21 cellular contexts compared by ENCODE assay signal in genomic region chr18:48720655-48721025, GRCh38.
"Had no signal": no experiment of that assay in that cellular context is flagged by ENCODE, and none has a peak within 500 bp of the region (broad histone marks: within the 10 kb centered on the region; RNA-seq: fewer than 3 reads in every experiment).

No MANE protein-coding gene starts in this region.

- H3K9ac ChIP-seq: neural progenitor cell had no signal

- ATAC-seq: foreskin keratinocyte, right lobe of liver had no signal

- H3K27ac ChIP-seq: adrenal gland, foreskin keratinocyte, neural progenitor cell, right lobe of liver, tibial nerve, uterus, VCaP had no signal

- H3K9me3 ChIP-seq: adrenal gland, right lobe of liver, tibial nerve, uterus had no signal

- H3K27me3 ChIP-seq: adrenal gland, foreskin keratinocyte, neural progenitor cell, right lobe of liver, tibial nerve, uterus had no signal

- H3K4me2 ChIP-seq: neural progenitor cell had no signal

- DNase-seq: activated CD4-positive, alpha-beta T cell treated with anti-CD3 and anti-CD28 coated beads, Interleukin-2, amount 50 U/mL, for 1 hour; activated CD4-positive, CD25-positive, alpha-beta regulatory T cell treated with anti-CD3 and anti-CD28 coated beads, Interleukin-2, amount 50 U/mL, for 72 hours; activated CD8-positive, alpha-beta memory T cell treated with anti-CD3 and anti-CD28 coated beads for 24 hours; activated CD8-positive, alpha-beta memory T cell treated with anti-CD3 and anti-CD28 coated beads, Interleukin-2, amount 50 U/mL, for 48 hours; activated effector memory CD4-positive, alpha-beta T cell treated with anti-CD3 and anti-CD28 coated beads, Interleukin-2, amount 50 U/mL, for 16 hours; activated T-cell treated with anti-CD3 and anti-CD28 coated beads, Interleukin-2, amount 50 U/mL, for 48 hours; foreskin keratinocyte; glutamatergic neuron; hippocampal formation; mammary epithelial cell; naive B cell; stimulated activated CD4-positive, alpha-beta T cell treated with anti-CD3 and anti-CD28 coated beads, Interleukin-1b, Interleukin-23, amount 100 ng/mL, for 48 hours; stimulated activated CD8-positive, alpha-beta memory T cell treated with anti-CD3 and anti-CD28 coated beads, Interleukin-4, amount 100 ng/mL, for 48 hours; stimulated activated naive CD4-positive, alpha-beta T cell; T-helper 2 cell; uterus had no signal

- H3K4me3 ChIP-seq: adrenal gland, neural progenitor cell, right lobe of liver, tibial nerve, uterus had no signal

- H3K4me1 ChIP-seq: right lobe of liver, uterus had no signal

- H3K36me3 ChIP-seq: adrenal gland, neural progenitor cell, uterus had no signal

- H2AFZ ChIP-seq: neural progenitor cell had no signal
